Comparison of ENCODE assay signal across 16 cellular contexts in genomic region chr2:235698028-235698427, GRCh38.
DNase-seq lines count a peak whose midpoint lies in the region; ATAC-seq and TF ChIP-seq lines count a peak whose summit lies in the region.
"Had no signal": no experiment of that assay in that cellular context is flagged by ENCODE, and none has a peak within 500 bp of the region (broad histone marks: within the 10 kb centered on the region; RNA-seq: fewer than 3 reads in every experiment).

No MANE protein-coding gene starts in this region.

- H2AFZ ChIP-seq in PC-9: no peak overlapping the region
- H2AFZ ChIP-seq: GM23248 had no signal

- peaks cover 23% of the 10 kb centered on the region; the same call in 1 of the 2 replicates for H3F3A ChIP-seq in PC-9 (ENCODE audit: insufficient read depth, low read depth)

- H3K36me3 ChIP-seq in PC-9 (ENCODE audit: low read depth): no peaks in the 10 kb centered on the region

- H3K79me2 ChIP-seq in PC-9 (ENCODE audit: low read depth): peaks cover 93% of the 10 kb centered on the region

- intact Hi-C loops in PC-9 (cut with micrococcal nuclease; ENCODE audit: unreplicated experiment): no loop called here

- H3K4me3 ChIP-seq in PC-9 (no peak overlapping the region), fibroblast of mammary gland (ENCODE audit: control insufficient read depth, low read depth, low read length) (no peak overlapping the region)
- H3K4me3 ChIP-seq: GM23248 had no signal

- peaks cover 18% of the 10 kb centered on the region for H3K4me1 ChIP-seq in PC-9 (replicated peaks; ENCODE audit: insufficient read depth)

- peak overlapping the region; percentile 40 for H3K27ac Mint-ChIP-seq in stimulated activated effector memory CD8-positive, alpha-beta T cell treated with anti-CD3 and anti-CD28 coated beads, Interleukin-12 subunit alpha, Interleukin-12 subunit beta, amount 100 ng/mL, for 72 hours
- H3K27ac Mint-ChIP-seq in activated CD8-positive, alpha-beta memory T cell treated with anti-CD3 and anti-CD28 coated beads, Interleukin-2, amount 10 ng/mL, durations not matched to agents 7 days and 5 days: no peak overlapping the region
- H3K27ac Mint-ChIP-seq: CD14-positive monocyte had no signal

- no peak for TF ChIP-seq CTCF in PC-9 (conservative IDR thresholded peaks at IDR 0.05)
- TF ChIP-seq CTCF in fibroblast of mammary gland (conservative IDR thresholded peaks at IDR 0.05; ENCODE audit: control insufficient read depth, insufficient read depth, low read depth, low read length): no peak

- 0 out of 2 replicates have a peak overlapping the region, but pooled peaks have one; percentile 31 for H3K27ac ChIP-seq in PC-9
- H3K27ac ChIP-seq: GM23248 had no signal

- POLR2A ChIA-PET in PC-9 (lab: Charles Lee; ENCODE audit: unreplicated experiment): no interaction called here

- H3K9me2 ChIP-seq in PC-9 (ENCODE audit: insufficient read depth): no peaks in the 10 kb centered on the region
- H3K9me2 ChIP-seq: SK-N-SH had no signal

- no peak overlapping the region for H3K4me2 ChIP-seq in PC-9
- H3K4me2 ChIP-seq: SK-N-SH had no signal

- DNase-seq in NCI-H345 (lab: John Stamatoyannopoulos, UW) (peak; percentile 53), NCI-H345 treated with DMSO at 0.1 percent for 48 hours (lab: John Stamatoyannopoulos, UW; ENCODE audit: unreplicated experiment) (no peak), PC-9 (no peak), fibroblast of mammary gland (ENCODE audit: low read depth) (peak; percentile 30), NCI-H2081 (lab: John Stamatoyannopoulos, UW) (no peak)
- no peak for DNase-seq in stimulated activated effector memory CD8-positive, alpha-beta T cell treated with anti-CD3 and anti-CD28 coated beads, Interleukin-12 subunit alpha, Interleukin-12 subunit beta, amount 100 ng/mL, for 72 hours (ENCODE audit: low spot score in 2 of 2)
- no peak for DNase-seq in activated CD8-positive, alpha-beta memory T cell treated with anti-CD3 and anti-CD28 coated beads, Interleukin-2, amount 10 ng/mL, durations not matched to agents 7 days and 5 days
- DNase-seq: Caco-2, DMS79, GM23248, NCI-H1436, NCI-H2029 treated with DMSO at 0.1 percent for 48 hours, SK-N-SH had no signal

- no peaks in the 10 kb centered on the region for H3K27me3 Mint-ChIP-seq in activated CD8-positive, alpha-beta memory T cell treated with anti-CD3 and anti-CD28 coated beads, Interleukin-2, amount 10 ng/mL, durations not matched to agents 7 days and 5 days

- H3K4me1 Mint-ChIP-seq in stimulated activated effector memory CD8-positive, alpha-beta T cell treated with anti-CD3 and anti-CD28 coated beads, Interleukin-12 subunit alpha, Interleukin-12 subunit beta, amount 100 ng/mL, for 72 hours: peaks cover 42% of the 10 kb centered on the region
- H3K4me1 Mint-ChIP-seq in activated CD8-positive, alpha-beta memory T cell treated with anti-CD3 and anti-CD28 coated beads, Interleukin-2, amount 10 ng/mL, durations not matched to agents 7 days and 5 days: no peaks in the 10 kb centered on the region
- H3K4me1 Mint-ChIP-seq: CD14-positive monocyte had no signal

- H4K20me1 ChIP-seq in PC-9 (ENCODE audit: insufficient read depth): peaks cover 40% of the 10 kb centered on the region

- H3K4me3 Mint-ChIP-seq in stimulated activated effector memory CD8-positive, alpha-beta T cell treated with anti-CD3 and anti-CD28 coated beads, Interleukin-12 subunit alpha, Interleukin-12 subunit beta, amount 100 ng/mL, for 72 hours: no peak overlapping the region
- no peak overlapping the region for H3K4me3 Mint-ChIP-seq in activated CD8-positive, alpha-beta memory T cell treated with anti-CD3 and anti-CD28 coated beads, Interleukin-2, amount 10 ng/mL, durations not matched to agents 7 days and 5 days
- H3K4me3 Mint-ChIP-seq: CD14-positive monocyte had no signal

- H3K36me3 Mint-ChIP-seq in stimulated activated effector memory CD8-positive, alpha-beta T cell treated with anti-CD3 and anti-CD28 coated beads, Interleukin-12 subunit alpha, Interleukin-12 subunit beta, amount 100 ng/mL, for 72 hours: no peaks in the 10 kb centered on the region
- H3K36me3 Mint-ChIP-seq in activated CD8-positive, alpha-beta memory T cell treated with anti-CD3 and anti-CD28 coated beads, Interleukin-2, amount 10 ng/mL, durations not matched to agents 7 days and 5 days: no peaks in the 10 kb centered on the region
- H3K36me3 Mint-ChIP-seq: CD14-positive monocyte had no signal

- CTCF ChIA-PET in PC-9 (lab: Charles Lee): interaction anchor here (1.2 kb wide), 1 partner anchor 48 kb away, joined by 3 read pairs; no protein-coding TSS in a partner anchor
- CTCF ChIA-PET in activated CD8-positive, alpha-beta memory T cell treated with anti-CD3 and anti-CD28 coated beads, Interleukin-2, amount 10 ng/mL, durations not matched to agents 7 days and 5 days (lab: Charles Lee): interaction anchor here (1.1 kb wide), 1 partner anchor 48 kb away, joined by 3 read pairs; no protein-coding TSS in a partner anchor

- ATAC-seq in stimulated activated effector memory CD8-positive, alpha-beta T cell treated with anti-CD3 and anti-CD28 coated beads, Interleukin-12 subunit alpha, Interleukin-12 subunit beta, amount 100 ng/mL, for 72 hours: no peak
- no peak for ATAC-seq in HG02763 (IDR thresholded peaks at IDR 0.05; ENCODE audit: unreplicated experiment)
- no peak for ATAC-seq in activated CD8-positive, alpha-beta memory T cell treated with anti-CD3 and anti-CD28 coated beads, Interleukin-2, amount 10 ng/mL, durations not matched to agents 7 days and 5 days
- ATAC-seq: HCT116 had no signal

- BruUV-seq in PC-9 (replicated peaks; lab: Mats Ljungman, UMichigan): no TSS peak

- no peaks in the 10 kb centered on the region for H3K27me3 ChIP-seq in PC-9 (ENCODE audit: insufficient read depth, low read depth)

- H3K9me3 Mint-ChIP-seq in stimulated activated effector memory CD8-positive, alpha-beta T cell treated with anti-CD3 and anti-CD28 coated beads, Interleukin-12 subunit alpha, Interleukin-12 subunit beta, amount 100 ng/mL, for 72 hours: no peaks in the 10 kb centered on the region
- no peaks in the 10 kb centered on the region for H3K9me3 Mint-ChIP-seq in activated CD8-positive, alpha-beta memory T cell treated with anti-CD3 and anti-CD28 coated beads, Interleukin-2, amount 10 ng/mL, durations not matched to agents 7 days and 5 days (ENCODE audit: low read depth)

- no peaks in the 10 kb centered on the region for H3K9me3 ChIP-seq in PC-9 (ENCODE audit: insufficient read depth, low read depth)
- H3K9me3 ChIP-seq: Caco-2, SK-N-SH had no signal

Comparison
In these comparisons a context has a peak if more than half of its experiments do, and no peak if none do; other contexts are left out.
1. DNase-seq: peak in NCI-H345 (single experiment) and fibroblast of mammary gland (single experiment); none in NCI-H345 treated with DMSO at 0.1 percent for 48 hours (single experiment), PC-9 (0 of 2), stimulated activated effector memory CD8-positive, alpha-beta T cell treated with anti-CD3 and anti-CD28 coated beads, Interleukin-12 subunit alpha, Interleukin-12 subunit beta, amount 100 ng/mL, for 72 hours (0 of 2), NCI-H2081 (0 of 2) and activated CD8-positive, alpha-beta memory T cell treated with anti-CD3 and anti-CD28 coated beads, Interleukin-2, amount 10 ng/mL, durations not matched to agents 7 days and 5 days (single experiment).